Comparison of ENCODE assay signal across 8 cellular contexts in genomic region chr5:180860887-180861822, GRCh38. TPM values are rescaled to one million over a fixed set of nuclear protein-coding genes. Genes with fewer than 3 reads are reported as not detected.
A peak's percentile ranks its signal among the peaks of the same experiment; 100 is the strongest.
DNase-seq lines count a peak whose midpoint lies in the region; ATAC-seq and TF ChIP-seq lines count a peak whose summit lies in the region.

ZFP62 (minus strand) TSS chr5:180861276; CDS start chr5:180861219, 57 bp downstream.

- peak within 1 kb of the TSS; percentile 98 for H3K9ac ChIP-seq in SK-N-SH

- no peaks in the 10 kb centered on the region for H4K20me1 ChIP-seq in SK-N-SH (ENCODE audit: insufficient read depth)

- no peaks in the 10 kb centered on the region for H3K9me2 ChIP-seq in SK-N-SH

- no peaks in the 10 kb centered on the region; a peak in 2 of 4 replicates for H3K4me1 ChIP-seq in SK-N-SH (ENCODE audit: control insufficient read depth in 1 of 2, insufficient read depth in 2 of 2, low read depth in 1 of 2, low read length in 1 of 2)

- CTCF ChIA-PET in SK-N-SH (lab: Yijun Ruan, JAX), result interaction anchor here (0.7 to 1.4 kb wide), 4 partner anchors 24 to 77 kb away, joined by 3 to 4 read pairs (median 4); no protein-coding TSS in a partner anchor

- ATAC-seq in HG02571 (IDR thresholded peaks at IDR 0.05; ENCODE audit: unreplicated experiment) (peak; percentile 87), omental fat pad (ENCODE audit: low FRiP score) (peak; percentile 99)

- TF ChIP-seq CTCF in NB4 (IDR thresholded peaks at IDR 0.05; ENCODE audit: low read depth, low read length) (no peak), SK-N-SH (IDR thresholded peaks at IDR 0.05) (no peak; the same call in 1 of the 2 replicates), omental fat pad (IDR thresholded peaks at IDR 0.05) (no peak)

- no peak for TF ChIP-seq RAD21 in SK-N-SH (IDR thresholded peaks at IDR 0.05; ENCODE audit: low read length)

- peak within 1 kb of the TSS; percentile 77 to 90 for H3K27ac ChIP-seq in SK-N-SH (ENCODE audit: low read depth in 2 of 2, low read length in 1 of 2)
- H3K27ac ChIP-seq in temporal lobe (ENCODE audit: low read depth, low read length), result peak within 1 kb of the TSS; percentile 56

- under 1% methylated on average over 46 of the region's 84 CpGs for WGBS in SK-N-SH (ENCODE audit: low lambda C conversion rate)

- peaks cover 8% of the 10 kb centered on the region for H3F3A ChIP-seq in SK-N-SH (replicated peaks; ENCODE audit: insufficient read depth)

- H3K79me2 ChIP-seq in SK-N-SH (ENCODE audit: insufficient read depth), result peaks cover 37% of the 10 kb centered on the region

- peak within 1 kb of the TSS; percentile 91 for H3K4me3 ChIP-seq in GM08714 (ENCODE audit: low read length)
- H3K4me3 ChIP-seq in NB4 (ENCODE audit: low read depth, low read length), result peak within 1 kb of the TSS; percentile 88
- peak within 1 kb of the TSS; percentile 87 to 99 for H3K4me3 ChIP-seq in SK-N-SH (ENCODE audit: low read depth in 2 of 2, low read length in 1 of 2)

- peaks cover 5 to 6% of the 10 kb centered on the region in 2 experiments for H3K36me3 ChIP-seq in SK-N-SH (replicated peaks in 1 of 2; ENCODE audit: control insufficient read depth in 1 of 2, insufficient read depth in 2 of 2, low read length in 1 of 2)

- 0 out of 2 replicates have a peak, but pooled peaks cover 1% of the 10 kb centered on the region for H3K27me3 ChIP-seq in SK-N-SH (ENCODE audit: insufficient read depth)

- DNase-seq in NB4 (ENCODE audit: low read depth), result peak; percentile 95
- DNase-seq in SK-N-SH, result peak; percentile 94
- peak; percentile 87 for DNase-seq in activated naive CD4-positive, alpha-beta T cell treated with anti-CD3 and anti-CD28 coated beads, Interleukin-2, amount 50 U/mL, for 16 hours
- DNase-seq in glomerular endothelial cell (ENCODE audit: extremely low read depth, low read depth, low spot score), result no peak
- DNase-seq in omental fat pad (ENCODE audit: low spot score), result peak; percentile 45

- TF ChIP-seq EP300 in SK-N-SH (IDR thresholded peaks at IDR 0.05; ENCODE audit: borderline replicate concordance in 1 of 2, low read depth in 1 of 2, low read length in 1 of 2), result peak in 1 of 2 experiments; percentile 31; a peak in 1 of 4 replicates

- no peaks in the 10 kb centered on the region for H3K9me3 ChIP-seq in SK-N-SH

- peak within 1 kb of the TSS; percentile 98 for H3K4me2 ChIP-seq in SK-N-SH

- peak within 1 kb of the TSS; percentile 99 for H2AFZ ChIP-seq in SK-N-SH (ENCODE audit: low read depth)

- peak; percentile 65 for TF ChIP-seq POLR2A in NB4 (IDR thresholded peaks at IDR 0.05; ENCODE audit: extremely low read depth, insufficient read length)

- POLR2A ChIA-PET in SK-N-SH (lab: Yijun Ruan, JAX), result interaction anchor here (1.3 to 1.7 kb wide), 3 partner anchors 12 to 51 kb away, joined by 4 to 9 read pairs (median 6); no protein-coding TSS in a partner anchor

TF ChIP-seq in SK-N-SH, 30 proteins besides CTCF, POLR2A, EP300 and RAD21:
- TF ChIP-seq FOXM1 (IDR thresholded peaks at IDR 0.05; ENCODE audit: low read depth), result 0 out of 2 replicates have a peak, but pooled peaks have one; percentile 37
- TF ChIP-seq TAF1 (IDR thresholded peaks at IDR 0.05; ENCODE audit: borderline replicate concordance, low read depth, low read length), result peak; percentile 64
- TF ChIP-seq ELF1 (IDR thresholded peaks at IDR 0.05), result peak; percentile 69
- TF ChIP-seq REST (IDR thresholded peaks at IDR 0.05; ENCODE audit: low read depth, low read length), result no peak
- TF ChIP-seq NFIC (IDR thresholded peaks at IDR 0.05; ENCODE audit: borderline replicate concordance), result no peak
- peak; percentile 69; the same call in 1 of the 2 replicates for TF ChIP-seq USF1 (IDR thresholded peaks at IDR 0.05; ENCODE audit: borderline replicate concordance, low read depth)
- TF ChIP-seq FOXJ3 (CRISPR knock-in tag; IDR thresholded peaks at IDR 0.05), result 0 out of 2 replicates have a peak, but pooled peaks have one; percentile 33
- peak; percentile 9 for TF ChIP-seq MXI1 (IDR thresholded peaks at IDR 0.05; ENCODE audit: low read depth, low read length)
- peak; percentile 76; the same call in 1 of the 2 replicates for TF ChIP-seq SIN3A (IDR thresholded peaks at IDR 0.05; ENCODE audit: borderline replicate concordance, low read depth, low read length)
- TF ChIP-seq TCF12 (IDR thresholded peaks at IDR 0.05), result peak; percentile 20; the same call in 1 of the 2 replicates
- TF ChIP-seq CHD2 (IDR thresholded peaks at IDR 0.05; ENCODE audit: low read length, partially characterized antibody), result peak; percentile 37
- peak; percentile 15; the same call in 1 of the 2 replicates for TF ChIP-seq YY1 (IDR thresholded peaks at IDR 0.05; ENCODE audit: low read depth)
- peak; percentile 89 for TF ChIP-seq GABPA (IDR thresholded peaks at IDR 0.05; ENCODE audit: low read depth)
- peak; percentile 62; the same call in 1 of the 2 replicates for TF ChIP-seq MAX (IDR thresholded peaks at IDR 0.05; ENCODE audit: low read depth)
- TF ChIP-seq ZBTB33 (IDR thresholded peaks at IDR 0.05; ENCODE audit: borderline replicate concordance, low read depth), result no peak

RNA-seq across cellular contexts. Expression of gene ZFP62, which starts in this region (rescaled TPM):
- polyA plus RNA-seq in SK-N-SH (2012; rRNA removed), result 6.0 and 9.0 TPM in 2 replicates
- 7.5 and 10.4 TPM in 2 replicates for polyA plus RNA-seq in SK-N-SH (2012; cell fraction: cytosol; rRNA removed)
- polyA plus RNA-seq in SK-N-SH (2012; cell fraction: nucleus; rRNA removed), result 10.3 and 22.5 TPM in 2 replicates
- total RNA-seq in glomerular endothelial cell (20.0 and 24.2 TPM in 2 replicates), omental fat pad (10 to 100 TPM in 3 of 4 donors, 1 to 10 TPM in 1; 9.2 to 21.8 (median 10.8) TPM), temporal lobe (46.7 TPM)
